Comparison of ENCODE assay signal across 9 cellular contexts in the genomic region with DNA sequence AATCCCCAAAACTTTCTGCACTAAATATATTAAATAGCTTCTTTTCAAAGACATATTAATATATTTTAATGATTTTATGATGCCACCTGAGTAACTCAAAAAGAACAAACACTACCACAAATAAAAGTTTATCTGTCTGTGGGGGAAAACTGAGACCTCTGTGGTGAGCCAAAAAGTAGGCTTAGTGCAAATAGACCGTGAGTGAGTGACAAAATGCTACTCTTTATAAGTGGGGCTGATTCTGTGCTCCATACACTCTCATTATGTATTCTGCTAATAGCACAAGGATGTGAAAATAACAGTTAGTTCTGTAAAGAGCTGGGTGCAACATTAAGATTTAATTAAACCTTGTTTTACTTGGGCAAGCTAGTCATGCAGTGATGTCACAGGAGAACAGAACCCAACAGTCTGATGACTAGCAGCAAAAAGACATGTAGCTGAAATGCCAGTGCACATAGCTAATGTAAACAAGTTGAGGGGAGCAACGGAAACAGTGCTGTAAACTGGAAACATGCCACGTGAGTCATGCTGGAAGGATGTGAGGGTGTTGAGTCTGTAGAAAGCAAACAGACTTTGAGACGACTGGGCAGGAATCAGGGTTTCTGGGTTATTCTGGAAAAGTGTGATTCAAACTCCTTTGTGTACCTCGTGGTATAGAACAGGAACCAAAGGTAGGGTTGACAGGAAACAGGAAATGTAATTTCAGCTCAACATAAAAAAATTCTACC.
DNase-seq lines count a peak whose midpoint lies in the region; ATAC-seq and TF ChIP-seq lines count a peak whose summit lies in the region.
"Had no signal": no experiment of that assay in that cellular context is flagged by ENCODE, and none has a peak within 500 bp of the region (broad histone marks: within the 10 kb centered on the region; RNA-seq: fewer than 3 reads in every experiment).

No MANE protein-coding gene starts in this region.

- DNase-seq in Ammon's horn (ENCODE audit: low spot score): peak; percentile 7
- DNase-seq in NCI-H2081 treated with DMSO at 0.1 percent for 48 hours (lab: John Stamatoyannopoulos, UW): peak; percentile 8
- DNase-seq in dedifferentiated amniotic fluid mesenchymal stem cell (ENCODE audit: extremely low spot score): peak; percentile 99
- DNase-seq in mesothelial cell of epicardium (ENCODE audit: low spot score in 2 of 2, unreplicated experiment in 2 of 2): peak in 1 of 2 experiments; percentile 45
- no peak for DNase-seq in stimulated activated naive CD8-positive, alpha-beta T cell treated with anti-CD3 and anti-CD28 coated beads, Interleukin-15, amount 100 ng/mL, for 72 hours
- DNase-seq in activated CD4-positive, alpha-beta memory T cell treated with anti-CD3 and anti-CD28 coated beads, Interleukin-2, amount 10 ng/mL, durations not matched to agents 7 days and 5 days: no peak
- no peak for DNase-seq in natural killer cell treated with Interleukin-12 subunit alpha and Interleukin-12 subunit beta and Interleukin-15 and Interleukin-18, amount 100 ng/mL, for 72 hours (ENCODE audit: low spot score)
- DNase-seq: central memory CD4-positive, alpha-beta T cell had no signal

- CTCF ChIA-PET in activated CD4-positive, alpha-beta memory T cell treated with anti-CD3 and anti-CD28 coated beads, Interleukin-2, amount 10 ng/mL, durations not matched to agents 7 days and 5 days (lab: Charles Lee): no interaction called here

- peak overlapping the region; percentile 80 for H3K27ac Mint-ChIP-seq in mesothelial cell of epicardium
- no peak overlapping the region for H3K27ac Mint-ChIP-seq in stimulated activated naive CD8-positive, alpha-beta T cell treated with anti-CD3 and anti-CD28 coated beads, Interleukin-15, amount 100 ng/mL, for 72 hours
- H3K27ac Mint-ChIP-seq in activated CD4-positive, alpha-beta memory T cell treated with anti-CD3 and anti-CD28 coated beads, Interleukin-2, amount 10 ng/mL, durations not matched to agents 7 days and 5 days: no peak overlapping the region
- H3K27ac Mint-ChIP-seq in natural killer cell treated with Interleukin-12 subunit alpha and Interleukin-12 subunit beta and Interleukin-15 and Interleukin-18, amount 100 ng/mL, for 72 hours: no peak overlapping the region

- no peaks in the 10 kb centered on the region for H3K27me3 Mint-ChIP-seq in mesothelial cell of epicardium (ENCODE audit: low read depth)
- no peaks in the 10 kb centered on the region for H3K27me3 Mint-ChIP-seq in stimulated activated naive CD8-positive, alpha-beta T cell treated with anti-CD3 and anti-CD28 coated beads, Interleukin-15, amount 100 ng/mL, for 72 hours
- no peaks in the 10 kb centered on the region for H3K27me3 Mint-ChIP-seq in activated CD4-positive, alpha-beta memory T cell treated with anti-CD3 and anti-CD28 coated beads, Interleukin-2, amount 10 ng/mL, durations not matched to agents 7 days and 5 days
- H3K27me3 Mint-ChIP-seq in natural killer cell treated with Interleukin-12 subunit alpha and Interleukin-12 subunit beta and Interleukin-15 and Interleukin-18, amount 100 ng/mL, for 72 hours: no peaks in the 10 kb centered on the region

- ATAC-seq in stimulated activated naive CD8-positive, alpha-beta T cell treated with anti-CD3 and anti-CD28 coated beads, Interleukin-15, amount 100 ng/mL, for 72 hours: no peak
- ATAC-seq in GM21381 (IDR thresholded peaks at IDR 0.05; ENCODE audit: unreplicated experiment): no peak
- no peak for ATAC-seq in natural killer cell treated with Interleukin-12 subunit alpha and Interleukin-12 subunit beta and Interleukin-15 and Interleukin-18, amount 100 ng/mL, for 72 hours

- H3K9me3 Mint-ChIP-seq in mesothelial cell of epicardium: no peaks in the 10 kb centered on the region
- H3K9me3 Mint-ChIP-seq in stimulated activated naive CD8-positive, alpha-beta T cell treated with anti-CD3 and anti-CD28 coated beads, Interleukin-15, amount 100 ng/mL, for 72 hours: peaks cover 12 to 15% of the 10 kb centered on the region in 2 donors
- H3K9me3 Mint-ChIP-seq in activated CD4-positive, alpha-beta memory T cell treated with anti-CD3 and anti-CD28 coated beads, Interleukin-2, amount 10 ng/mL, durations not matched to agents 7 days and 5 days: peaks cover 10% of the 10 kb centered on the region
- peaks cover 11% of the 10 kb centered on the region for H3K9me3 Mint-ChIP-seq in natural killer cell treated with Interleukin-12 subunit alpha and Interleukin-12 subunit beta and Interleukin-15 and Interleukin-18, amount 100 ng/mL, for 72 hours

- peaks cover 6% of the 10 kb centered on the region for H3K4me1 Mint-ChIP-seq in mesothelial cell of epicardium
- no peaks in the 10 kb centered on the region for H3K4me1 Mint-ChIP-seq in stimulated activated naive CD8-positive, alpha-beta T cell treated with anti-CD3 and anti-CD28 coated beads, Interleukin-15, amount 100 ng/mL, for 72 hours
- no peaks in the 10 kb centered on the region for H3K4me1 Mint-ChIP-seq in activated CD4-positive, alpha-beta memory T cell treated with anti-CD3 and anti-CD28 coated beads, Interleukin-2, amount 10 ng/mL, durations not matched to agents 7 days and 5 days
- no peaks in the 10 kb centered on the region for H3K4me1 Mint-ChIP-seq in natural killer cell treated with Interleukin-12 subunit alpha and Interleukin-12 subunit beta and Interleukin-15 and Interleukin-18, amount 100 ng/mL, for 72 hours (ENCODE audit: low read depth in 2 of 2)

- no peak overlapping the region for H3K4me3 Mint-ChIP-seq in mesothelial cell of epicardium
- H3K4me3 Mint-ChIP-seq in stimulated activated naive CD8-positive, alpha-beta T cell treated with anti-CD3 and anti-CD28 coated beads, Interleukin-15, amount 100 ng/mL, for 72 hours: no peak overlapping the region
- no peak overlapping the region for H3K4me3 Mint-ChIP-seq in activated CD4-positive, alpha-beta memory T cell treated with anti-CD3 and anti-CD28 coated beads, Interleukin-2, amount 10 ng/mL, durations not matched to agents 7 days and 5 days
- H3K4me3 Mint-ChIP-seq in natural killer cell treated with Interleukin-12 subunit alpha and Interleukin-12 subunit beta and Interleukin-15 and Interleukin-18, amount 100 ng/mL, for 72 hours: no peak overlapping the region

- POLR2A ChIA-PET in activated CD4-positive, alpha-beta memory T cell treated with anti-CD3 and anti-CD28 coated beads, Interleukin-2, amount 10 ng/mL, durations not matched to agents 7 days and 5 days (lab: Charles Lee): no interaction called here

- no peaks in the 10 kb centered on the region for H3K36me3 Mint-ChIP-seq in mesothelial cell of epicardium
- no peaks in the 10 kb centered on the region for H3K36me3 Mint-ChIP-seq in activated CD4-positive, alpha-beta memory T cell treated with anti-CD3 and anti-CD28 coated beads, Interleukin-2, amount 10 ng/mL, durations not matched to agents 7 days and 5 days (ENCODE audit: low read depth)
- H3K36me3 Mint-ChIP-seq in natural killer cell treated with Interleukin-12 subunit alpha and Interleukin-12 subunit beta and Interleukin-15 and Interleukin-18, amount 100 ng/mL, for 72 hours: no peaks in the 10 kb centered on the region

- TF ChIP-seq CTCF in mesothelial cell of epicardium (IDR thresholded peaks at IDR 0.05; ENCODE audit: unreplicated experiment): no peak

Comparison
In these comparisons a context has a peak if more than half of its experiments do, and no peak if none do; other contexts are left out.
1. DNase-seq: peak in Ammon's horn (single experiment), NCI-H2081 treated with DMSO at 0.1 percent for 48 hours (single experiment) and dedifferentiated amniotic fluid mesenchymal stem cell (single experiment); none in stimulated activated naive CD8-positive, alpha-beta T cell treated with anti-CD3 and anti-CD28 coated beads, Interleukin-15, amount 100 ng/mL, for 72 hours (0 of 2), activated CD4-positive, alpha-beta memory T cell treated with anti-CD3 and anti-CD28 coated beads, Interleukin-2, amount 10 ng/mL, durations not matched to agents 7 days and 5 days (single experiment) and natural killer cell treated with Interleukin-12 subunit alpha and Interleukin-12 subunit beta and Interleukin-15 and Interleukin-18, amount 100 ng/mL, for 72 hours (single experiment).